29 cellular contexts compared by ENCODE assay signal in the genomic region with DNA sequence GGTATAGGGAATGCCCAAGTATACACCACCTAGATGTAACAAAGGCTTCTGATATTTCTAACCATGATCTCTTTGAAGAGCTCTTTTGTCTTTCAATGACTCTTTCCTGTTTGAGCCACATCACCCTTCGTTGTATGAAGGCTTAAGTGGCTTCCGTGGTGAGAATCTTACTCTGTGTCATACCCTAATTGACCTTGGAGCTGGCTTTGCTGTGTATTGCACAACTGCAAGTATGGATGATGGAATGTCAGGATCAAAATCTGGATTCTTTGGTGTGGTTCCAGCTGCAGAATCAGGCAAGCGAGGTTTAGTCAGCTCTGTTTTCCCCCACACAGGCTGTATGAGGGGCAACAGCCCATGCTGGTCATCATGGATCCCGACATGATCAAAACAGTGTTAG. TPM values are rescaled to one million over a fixed set of nuclear protein-coding genes. Genes with fewer than 3 reads are reported as not detected.
A peak's percentile ranks its signal among the peaks of the same experiment; 100 is the strongest.
DNase-seq lines count a peak whose midpoint lies in the region; ATAC-seq and TF ChIP-seq lines count a peak whose summit lies in the region.
"Had no signal": no experiment of that assay in that cellular context is flagged by ENCODE, and none has a peak within 500 bp of the region (broad histone marks: within the 10 kb centered on the region; RNA-seq: fewer than 3 reads in every experiment).

No MANE protein-coding gene starts in this region.

- H3K27ac ChIP-seq in right lobe of liver, result no peak overlapping the region
- no peak overlapping the region for H3K27ac ChIP-seq in transverse colon
- H3K27ac ChIP-seq: cardiac muscle cell, lower lobe of right lung, neural progenitor cell, prostate gland, testis had no signal

- no peak overlapping the region for H3K4me3 ChIP-seq in epithelial cell of esophagus (ENCODE audit: low read length)
- no peak overlapping the region for H3K4me3 ChIP-seq in right lobe of liver
- H3K4me3 ChIP-seq in transverse colon, result no peak overlapping the region
- H3K4me3 ChIP-seq: cardiac muscle cell, GM12878, lower lobe of right lung, neural progenitor cell, prostate gland, testis had no signal

- H3K27me3 ChIP-seq in right lobe of liver, result no peaks in the 10 kb centered on the region
- no peaks in the 10 kb centered on the region for H3K27me3 ChIP-seq in transverse colon
- H3K27me3 ChIP-seq: cardiac muscle cell, neural progenitor cell, testis had no signal

- H3K9me3 ChIP-seq in right lobe of liver, result no peaks in the 10 kb centered on the region
- no peaks in the 10 kb centered on the region for H3K9me3 ChIP-seq in transverse colon
- H3K9me3 ChIP-seq: lower lobe of right lung, prostate gland, testis had no signal

- intact Hi-C loops in right lobe of liver (cut with DNase I), result no loop called here
- intact Hi-C loops in transverse colon (cut with DNase I; ENCODE audit: low total_unique reads), result no loop called here

- no peak for TF ChIP-seq EP300 in transverse colon (IDR thresholded peaks at IDR 0.05; ENCODE audit: low read depth)

- DNase-seq in EL, result peak; percentile 4
- DNase-seq in M059J (ENCODE audit: low read depth), result peak; percentile 11
- DNase-seq in epithelial cell of esophagus (ENCODE audit: low read depth), result peak; percentile 24
- no peak for DNase-seq in right lobe of liver
- DNase-seq in stimulated activated naive CD4-positive, alpha-beta T cell (lab: John Stamatoyannopoulos, UW), result no peak
- DNase-seq in transverse colon, result no peak
- no peak for DNase-seq in activated effector memory CD4-positive, alpha-beta T cell treated with Interleukin-2 at 50 U/mL for 16 hours
- DNase-seq in NCI-H187 (lab: John Stamatoyannopoulos, UW), result no peak
- DNase-seq: activated CD4-positive, alpha-beta T cell treated with anti-CD3 and anti-CD28 coated beads for 36 hours; activated naive CD4-positive, alpha-beta T cell treated with anti-CD3 and anti-CD28 coated beads for 36 hours; activated T-cell treated with anti-CD3 and anti-CD28 coated beads, Interleukin-2, amount 50 U/mL, for 48 hours; CD4-positive, alpha-beta T cell; KG1; lower lobe of right lung; NCI-H1930; NCI-H226; NCI-H774; SHP77 treated with DMSO at 0.1 percent for 48 hours; stimulated activated CD4-positive, alpha-beta T cell treated with anti-CD3 and anti-CD28 coated beads, Interleukin-1b, Interleukin-23, amount 100 ng/mL, for 48 hours; T-cell; testis had no signal

- H3K4me1 ChIP-seq in right lobe of liver (peaks cover 0 to 6% (median 0%) of the 10 kb centered on the region in 4 donors), transverse colon (peaks cover 0 to 19% (median 6%) of the 10 kb centered on the region in 4 donors)
- H3K4me1 ChIP-seq: lower lobe of right lung, prostate gland, testis had no signal

- peak in 3 of 4 donors; percentile 25 to 42 (median 34) for ATAC-seq in right lobe of liver
- ATAC-seq: activated CD4-positive, alpha-beta T cell treated with anti-CD3 and anti-CD28 coated beads for 36 hours; GM12878; lower lobe of right lung; stimulated activated effector memory CD8-positive, alpha-beta T cell treated with anti-CD3 and anti-CD28 coated beads, Interleukin-12 subunit alpha, Interleukin-12 subunit beta, amount 100 ng/mL, for 72 hours; T-cell had no signal

- peaks cover 0 to 88% (median 13%) of the 10 kb centered on the region in 4 donors for H3K36me3 ChIP-seq in right lobe of liver
- H3K36me3 ChIP-seq in transverse colon, result no peaks in the 10 kb centered on the region
- H3K36me3 ChIP-seq: cardiac muscle cell, lower lobe of right lung, neural progenitor cell, prostate gland had no signal

- TF ChIP-seq POLR2A in right lobe of liver (IDR thresholded peaks at IDR 0.05), result no peak
- TF ChIP-seq POLR2A in transverse colon (IDR thresholded peaks at IDR 0.05), result no peak

- 43% methylated on average over 2 of the region's 4 CpGs for WGBS in right lobe of liver (ENCODE audit: insufficient coverage, low coverage, low lambda C conversion rate, missing lambda C conversion rate)
- WGBS in transverse colon (ENCODE audit: low coverage in 1 of 2), 2 donors, result 75 to 80% methylated on average over 1 to 4 of the region's 4 CpGs

- no peak for TF ChIP-seq CTCF in epithelial cell of esophagus (IDR thresholded peaks at IDR 0.05; ENCODE audit: insufficient read depth, low read depth, low read length, missing control alignments)
- no peak for TF ChIP-seq CTCF in right lobe of liver (IDR thresholded peaks at IDR 0.05)
- no peak for TF ChIP-seq CTCF in transverse colon (IDR thresholded peaks at IDR 0.05)

- in situ Hi-C loops in transverse colon (cut with MboI; ENCODE audit: low pct_ligation_motif_present in 1 of 4, low pct_unique_long_range_greater_than_20kb in 1 of 4, low sequenced_read_pairs in 3 of 4), result no loop called here

RNA-seq across cellular contexts. Expression of gene CYP3A43, which starts 16.0 kb away (rescaled TPM):
- not detected in 2 replicates for total RNA-seq in M059J (2014; rRNA removed; shearing (Covaris generic))
- total RNA-seq in right lobe of liver, result 100 to 1,000 TPM in 1 of 6 experiments, 10 to 100 TPM in 3, 1 to 10 TPM in 2; 4.9 to 132 (median 22.5) TPM
- not detected for total RNA-seq in transverse colon
- total RNA-seq: activated naive CD4-positive, alpha-beta T cell treated with anti-CD3 and anti-CD28 coated beads for 36 hours; cardiac muscle cell; CD4-positive, alpha-beta T cell; frontal cortex; GM12878; lower lobe of right lung; OCI-LY7; skeletal muscle tissue had no signal

RNA-seq across cellular contexts. Expression of gene OR2AE1, which starts 33.0 kb away (rescaled TPM):
- not detected in 2 replicates for total RNA-seq in M059J (2014; rRNA removed; shearing (Covaris generic))
- total RNA-seq in right lobe of liver (not detected), transverse colon (not detected)
- total RNA-seq: activated CD4-positive, alpha-beta T cell treated with anti-CD3 and anti-CD28 coated beads for 36 hours; activated naive CD4-positive, alpha-beta T cell treated with anti-CD3 and anti-CD28 coated beads for 36 hours; cardiac muscle cell; CD4-positive, alpha-beta T cell; frontal cortex; OCI-LY7; prostate gland; skeletal muscle tissue; testis had no signal

RNA-seq across cellular contexts. Expression of gene CYP3A4, which starts 59.8 kb away (rescaled TPM):
- 0.05 TPM in 1 of 2 replicates, not detected in the other for total RNA-seq in M059J (2014; rRNA removed; shearing (Covaris generic))
- total RNA-seq in right lobe of liver, result over 10,000 TPM in 1 of 6 experiments, 1,000 to 10,000 TPM in 2, 100 to 1,000 TPM in 3; 443 to 12,747 (median 1,120) TPM
- 10 to 100 TPM in 3 of 4 donors, not detected in 1; 10.0 to 44.9 (median 22.1) TPM for total RNA-seq in transverse colon
- total RNA-seq: activated CD4-positive, alpha-beta T cell treated with anti-CD3 and anti-CD28 coated beads for 36 hours; activated naive CD4-positive, alpha-beta T cell treated with anti-CD3 and anti-CD28 coated beads for 36 hours; cardiac muscle cell; CD4-positive, alpha-beta T cell; frontal cortex; lower lobe of right lung; OCI-LY7; prostate gland; skeletal muscle tissue had no signal

Comparison
In these comparisons a context has a peak if more than half of its experiments do, and no peak if none do; other contexts are left out.
1. DNase-seq: peak in EL (single experiment), M059J (single experiment) and epithelial cell of esophagus (single experiment); none in right lobe of liver (0 of 3), stimulated activated naive CD4-positive, alpha-beta T cell (0 of 6), transverse colon (single experiment), activated effector memory CD4-positive, alpha-beta T cell treated with Interleukin-2 at 50 U/mL for 16 hours (single experiment) and NCI-H187 (0 of 2).
2. RNA of gene CYP3A4, which starts 59.8 kb away (total RNA-seq): 443 to 12,747 TPM in right lobe of liver; 10.0 to 44.9 TPM in transverse colon and 0.05 TPM in M059J; every median in the first group is over 4 times any median in the second.